ENCODE assay signal across 9 cellular contexts in genomic region chr2:71498261-71498701, GRCh38. TPM values are rescaled to one million over a fixed set of nuclear protein-coding genes. Genes with fewer than 3 reads are reported as not detected.
DNase-seq lines count a peak whose midpoint lies in the region; ATAC-seq and TF ChIP-seq lines count a peak whose summit lies in the region.
"Had no signal": no experiment of that assay in that cellular context is flagged by ENCODE, and none has a peak within 500 bp of the region (broad histone marks: within the 10 kb centered on the region; RNA-seq: fewer than 3 reads in every experiment).

No MANE protein-coding gene starts in this region.

- H3K4me3 ChIP-seq in skeletal muscle cell (ENCODE audit: low read depth, low read length) (no peak overlapping the region), body of pancreas (no peak overlapping the region)

- no peaks in the 10 kb centered on the region for H3K27me3 ChIP-seq in foreskin keratinocyte
- no peaks in the 10 kb centered on the region for H3K27me3 ChIP-seq in body of pancreas

- H3K27ac ChIP-seq in foreskin keratinocyte (peak overlapping the region; percentile 52), body of pancreas (no peak overlapping the region)

- H3K9me3 Mint-ChIP-seq in stimulated activated memory B cell treated with anti-CD40 and anti-IgM and Interleukin-4, amounts not matched to agents 10 μg/mL and 1 μg/mL and 100 μg/mL, for 72 hours = no peaks in the 10 kb centered on the region

- no peaks in the 10 kb centered on the region for H3K36me3 ChIP-seq in body of pancreas (replicated peaks in 1 of 2; ENCODE audit: insufficient read depth in 1 of 2, low read depth in 2 of 2)

- no peaks in the 10 kb centered on the region for H3K4me1 Mint-ChIP-seq in stimulated activated memory B cell treated with anti-CD40 and anti-IgM and Interleukin-4, amounts not matched to agents 10 μg/mL and 1 μg/mL and 100 μg/mL, for 72 hours

- no peak overlapping the region for H3K27ac Mint-ChIP-seq in stimulated activated memory B cell treated with anti-CD40 and anti-IgM and Interleukin-4, amounts not matched to agents 10 μg/mL and 1 μg/mL and 100 μg/mL, for 72 hours

- TF ChIP-seq CTCF in foreskin keratinocyte (conservative IDR thresholded peaks at IDR 0.05) (no peak), body of pancreas (IDR thresholded peaks at IDR 0.05) (no peak)

- no peak for TF ChIP-seq POLR2A in body of pancreas (IDR thresholded peaks at IDR 0.05)

- intact Hi-C loops in body of pancreas (cut with DNase I) = no loop called here

- H3K4me3 Mint-ChIP-seq in stimulated activated memory B cell treated with anti-CD40 and anti-IgM and Interleukin-4, amounts not matched to agents 10 μg/mL and 1 μg/mL and 100 μg/mL, for 72 hours = no peak overlapping the region

- peak; percentile 88 for DNase-seq in H4 (ENCODE audit: low spot score)
- DNase-seq in T1000 (lab: John Stamatoyannopoulos, UW) = peak; percentile 54
- DNase-seq in foreskin keratinocyte = peak; percentile 98 to 99
- peak; percentile 56 for DNase-seq in skeletal muscle cell (ENCODE audit: low read depth)
- no peak for DNase-seq in body of pancreas
- no peak for DNase-seq in NK-92 (lab: John Stamatoyannopoulos, UW; ENCODE audit: unreplicated experiment)
- DNase-seq: NCI-H446 had no signal

- H3K36me3 Mint-ChIP-seq in stimulated activated memory B cell treated with anti-CD40 and anti-IgM and Interleukin-4, amounts not matched to agents 10 μg/mL and 1 μg/mL and 100 μg/mL, for 72 hours = no peaks in the 10 kb centered on the region

- no peaks in the 10 kb centered on the region for H3K9me3 ChIP-seq in body of pancreas

- peaks cover 22% of the 10 kb centered on the region for H3K4me1 ChIP-seq in foreskin keratinocyte
- no peaks in the 10 kb centered on the region for H3K4me1 ChIP-seq in body of pancreas

- 57 to 58% methylated on average over 5 of the region's 5 CpGs for WGBS in body of pancreas, 2 donors

- peaks cover 10% of the 10 kb centered on the region for H3K27me3 Mint-ChIP-seq in stimulated activated memory B cell treated with anti-CD40 and anti-IgM and Interleukin-4, amounts not matched to agents 10 μg/mL and 1 μg/mL and 100 μg/mL, for 72 hours

- ATAC-seq in foreskin keratinocyte = peak; percentile 98
- ATAC-seq in GM19328 (IDR thresholded peaks at IDR 0.05; ENCODE audit: unreplicated experiment) = no peak
- ATAC-seq in body of pancreas = no peak
- no peak for ATAC-seq in stimulated activated memory B cell treated with anti-CD40 and anti-IgM and Interleukin-4, amounts not matched to agents 10 μg/mL and 1 μg/mL and 100 μg/mL, for 72 hours

RNA-seq across cellular contexts. Expression of gene DYSF, which starts 44.9 kb away (rescaled TPM):
- total RNA-seq in H4 (2014; rRNA removed; shearing (Covaris generic)) = 0.37 and 0.43 TPM in 2 replicates
- total RNA-seq in foreskin keratinocyte (0.56 and 0.82 TPM in 2 replicates), body of pancreas (10 to 100 TPM in 1 of 2 donors, 1 to 10 TPM in 1; 3.1 to 10.9 TPM)
- polyA plus RNA-seq in foreskin keratinocyte = 0.52 and 0.57 TPM in 2 replicates

Comparison
In these comparisons a context has a peak if more than half of its experiments do, and no peak if none do; other contexts are left out.
1. DNase-seq: peak in H4 (single experiment), T1000 (single experiment), foreskin keratinocyte (2 of 2) and skeletal muscle cell (single experiment); none in body of pancreas (0 of 4) and NK-92 (single experiment).